In the genomic region with DNA sequence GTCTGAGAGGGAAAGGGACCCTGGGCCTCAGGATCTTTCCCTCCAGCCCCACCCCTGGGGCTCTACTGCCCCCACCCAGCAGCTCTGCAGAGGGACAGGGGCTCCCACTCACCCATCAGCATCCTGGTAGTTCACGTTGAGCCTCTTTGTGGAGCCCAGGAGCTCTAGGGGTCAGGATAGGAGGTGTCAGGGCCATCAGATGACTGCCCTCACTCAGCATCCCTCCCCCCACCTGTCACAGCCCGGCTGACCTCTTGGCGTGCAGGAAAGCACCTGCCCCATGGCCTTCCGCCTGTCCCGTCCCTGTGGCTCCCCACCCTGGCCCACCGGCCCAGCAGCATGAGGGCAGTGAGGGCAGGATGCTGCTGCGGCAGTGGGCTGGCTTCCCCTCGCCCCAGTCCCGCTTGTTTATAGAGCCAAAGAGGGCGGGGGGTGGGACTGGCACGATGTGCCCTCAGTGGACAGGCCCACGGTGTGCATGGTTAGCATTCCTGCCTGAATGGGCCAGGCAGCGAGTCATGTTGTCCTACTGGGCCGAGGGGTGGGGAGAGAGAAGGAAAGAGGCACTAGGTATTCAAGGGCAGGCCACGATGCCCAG, we compare ENCODE assay signal across 12 cellular contexts. TPM values are rescaled to one million over a fixed set of nuclear protein-coding genes. Genes with fewer than 3 reads are reported as not detected.
DNase-seq lines count a peak whose midpoint lies in the region; TF ChIP-seq lines count a peak whose summit lies in the region.
"Had no signal": no experiment of that assay in that cellular context is flagged by ENCODE, and none has a peak within 500 bp of the region (broad histone marks: within the 10 kb centered on the region; RNA-seq: fewer than 3 reads in every experiment).

No MANE protein-coding gene starts in this region.

- DNase-seq in erythroblast (lab: John Stamatoyannopoulos, UW) (no peak), COLO668 (lab: John Stamatoyannopoulos, UW; ENCODE audit: unreplicated experiment) (no peak), UCSD-AML1 (lab: John Stamatoyannopoulos, UW; ENCODE audit: unreplicated experiment) (no peak)
- DNase-seq in activated T-cell treated with anti-CD3 and anti-CD28 coated beads, Interleukin-2, amount 50 U/mL, for 48 hours: no peak
- DNase-seq: activated effector memory CD4-positive, alpha-beta T cell treated with Interleukin-2 at 50 U/mL for 16 hours; effector CD8-positive, alpha-beta T cell; NCI-H187 treated with DMSO at 0.1 percent for 48 hours; WERI-Rb-1 had no signal

- H3K9ac ChIP-seq in BLaER1 treated with 17β-estradiol and CSF1 and Interleukin-3, amounts not matched to agents 10 nM and 100 nM: peak overlapping the region in 9 of 11 experiments; percentile 15 to 71 (median 38); a peak in 11 of 22 replicates
- peak overlapping the region in 2 of 3 donors; percentile 20 to 57 for H3K9ac ChIP-seq in skeletal muscle tissue (ENCODE audit: low read depth in 1 of 3, low read length in 3 of 3)

- H3K9me3 ChIP-seq in BLaER1 treated with 17β-estradiol and CSF1 and Interleukin-3, amounts not matched to agents 10 nM and 100 nM (replicated peaks in 1 of 11): no peaks in the 10 kb centered on the region
- H3K9me3 ChIP-seq in skeletal muscle tissue (ENCODE audit: control insufficient read depth in 3 of 3, low read length in 3 of 3): no peaks in the 10 kb centered on the region

- peak overlapping the region in 8 of 11 experiments; percentile 42 to 99 (median 64); a peak in 17 of 22 replicates for H3K4me2 ChIP-seq in BLaER1 treated with 17β-estradiol and CSF1 and Interleukin-3, amounts not matched to agents 10 nM and 100 nM

- H3K36me3 ChIP-seq in BLaER1 treated with 17β-estradiol and CSF1 and Interleukin-3, amounts not matched to agents 10 nM and 100 nM: peaks cover 6 to 97% (median 78%) of the 10 kb centered on the region in 11 experiments; a peak in 21 of 22 replicates
- peaks cover 28 to 38% (median 31%) of the 10 kb centered on the region in 3 donors for H3K36me3 ChIP-seq in skeletal muscle tissue (ENCODE audit: control insufficient read depth in 3 of 3, insufficient read depth in 3 of 3, low read length in 3 of 3)

- peak overlapping the region in 5 of 11 experiments; percentile 27 to 57 (median 44); a peak in 6 of 22 replicates for H3K27ac ChIP-seq in BLaER1 treated with 17β-estradiol and CSF1 and Interleukin-3, amounts not matched to agents 10 nM and 100 nM
- peak overlapping the region; percentile 98 for H3K27ac ChIP-seq in angular gyrus (ENCODE audit: low read depth, low read length)
- peak overlapping the region; percentile 97 for H3K27ac ChIP-seq in layer of hippocampus (ENCODE audit: low read depth, low read length)
- H3K27ac ChIP-seq in skeletal muscle tissue (ENCODE audit: low read depth, low read length): peak overlapping the region; percentile 91
- H3K27ac ChIP-seq: WERI-Rb-1 had no signal

- H3K27me3 ChIP-seq in BLaER1 treated with 17β-estradiol and CSF1 and Interleukin-3, amounts not matched to agents 10 nM and 100 nM: no peaks in the 10 kb centered on the region
- H3K27me3 ChIP-seq in layer of hippocampus (ENCODE audit: control insufficient read depth, insufficient read depth, low read length) (no peaks in the 10 kb centered on the region), skeletal muscle tissue (ENCODE audit: control insufficient read depth in 3 of 3, insufficient read depth in 3 of 3, low read length in 3 of 3) (no peaks in the 10 kb centered on the region)

- H3K4me3 ChIP-seq in BLaER1 treated with 17β-estradiol and CSF1 and Interleukin-3, amounts not matched to agents 10 nM and 100 nM: no peak overlapping the region
- no peak overlapping the region for H3K4me3 ChIP-seq in skeletal muscle tissue (ENCODE audit: low read length in 3 of 3)

- peaks cover 0 to 96% (median 70%) of the 10 kb centered on the region in 11 experiments; a peak in 17 of 22 replicates for H4K20me1 ChIP-seq in BLaER1 treated with 17β-estradiol and CSF1 and Interleukin-3, amounts not matched to agents 10 nM and 100 nM

- no peak for TF ChIP-seq POLR2A in erythroblast (IDR thresholded peaks at IDR 0.05; ENCODE audit: low read length)

- H3K4me1 ChIP-seq in BLaER1 treated with 17β-estradiol and CSF1 and Interleukin-3, amounts not matched to agents 10 nM and 100 nM: peaks cover 25 to 100% (median 96%) of the 10 kb centered on the region in 10 experiments
- H3K4me1 ChIP-seq in skeletal muscle tissue (ENCODE audit: control insufficient read depth in 3 of 3, insufficient read depth in 3 of 3, low read length in 3 of 3): peaks cover 39 to 62% (median 46%) of the 10 kb centered on the region in 3 donors

RNA-seq across cellular contexts. Expression of a gene that starts 7.1 kb away (rescaled TPM):
- 8.9 TPM for total RNA-seq in skeletal muscle tissue

RNA-seq across cellular contexts. Expression of a gene that starts 8.1 kb away (rescaled TPM):
- total RNA-seq in skeletal muscle tissue: 15.7 TPM

RNA-seq across cellular contexts. Expression of a gene that starts 17.3 kb away (rescaled TPM):
- total RNA-seq in skeletal muscle tissue: 4.7 TPM

RNA-seq across cellular contexts. Expression of a gene that starts 51.8 kb away (rescaled TPM):
- total RNA-seq in skeletal muscle tissue: 18.3 TPM
